8 cellular contexts compared by ENCODE assay signal in the genomic region with DNA sequence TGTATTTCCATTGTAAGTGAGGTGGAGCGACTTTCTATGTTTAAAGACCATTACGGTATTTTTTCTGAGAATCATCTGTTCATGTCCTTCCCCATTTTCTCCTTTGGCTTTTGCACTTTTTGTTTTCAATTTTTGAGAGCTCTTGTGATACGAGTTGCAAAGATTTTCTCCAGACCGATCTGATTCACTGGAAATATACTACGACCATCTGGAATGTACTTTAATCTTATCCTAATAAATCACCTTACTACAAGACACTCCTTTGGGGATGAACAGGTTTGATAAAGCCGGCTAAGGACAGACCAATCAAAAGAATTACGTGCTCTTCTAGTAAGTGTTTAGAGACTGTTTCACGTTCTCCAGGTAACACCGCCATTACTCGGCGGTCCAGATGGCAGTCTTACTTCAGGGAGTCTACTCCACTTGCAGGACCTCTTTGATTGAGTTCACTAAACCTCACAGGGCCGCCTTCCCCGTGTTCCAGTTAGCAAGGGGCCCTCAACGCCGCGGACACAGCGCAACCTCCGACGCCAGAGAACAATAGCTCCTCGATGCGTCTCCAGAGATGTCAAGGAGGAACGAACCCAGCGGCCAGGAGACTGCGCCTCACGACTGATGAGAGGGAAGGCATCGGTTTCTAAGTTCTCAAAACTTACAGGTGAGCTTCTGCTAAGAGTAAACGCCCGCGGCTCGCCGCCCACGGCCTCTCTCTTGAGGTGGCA. TPM values are rescaled to one million over a fixed set of nuclear protein-coding genes. Genes with fewer than 3 reads are reported as not detected.
DNase-seq lines count a peak whose midpoint lies in the region; ATAC-seq, FAIRE-seq and TF ChIP-seq lines count a peak whose summit lies in the region.

No MANE protein-coding gene starts in this region.

- H3K9ac ChIP-seq in astrocyte (ENCODE audit: low read length) = peak overlapping the region; percentile 98

- H3K4me1 ChIP-seq in astrocyte (ENCODE audit: insufficient read depth, low read length) (peaks cover 13% of the 10 kb centered on the region), suprapubic skin (peaks cover 46% of the 10 kb centered on the region)

- H3K79me2 ChIP-seq in astrocyte (ENCODE audit: insufficient read depth, low read length) = peaks cover 91% of the 10 kb centered on the region

- intact Hi-C loops in CD14-positive monocyte (cut with micrococcal nuclease) = loop anchor here (2.0 to 10.0 kb wide), 3 partner anchors 34 to 258 kb away; partner anchors contain the start of genes ACAT2 (in 2 of the 2) and SOD2 (in 1 of the 2)

- H3K36me3 ChIP-seq in astrocyte (ENCODE audit: insufficient read depth, low read length) (no peaks in the 10 kb centered on the region), suprapubic skin (no peaks in the 10 kb centered on the region)

- no peak for TF ChIP-seq POLR2A in suprapubic skin (IDR thresholded peaks at IDR 0.05)

- H3K36me3 Mint-ChIP-seq in CD14-positive monocyte (peaks cover 10 to 28% of the 10 kb centered on the region in 2 donors), astrocyte (ENCODE audit: low read depth, unreplicated experiment) (peaks cover 2% of the 10 kb centered on the region)

- TF ChIP-seq EP300 in suprapubic skin (IDR thresholded peaks at IDR 0.05) = no peak

- no peak for DNase-seq in CD14-positive monocyte (ENCODE audit: low spot score)
- peak; percentile 18 for DNase-seq in LNCaP clone FGC (ENCODE audit: low read depth)
- DNase-seq in astrocyte (ENCODE audit: low read depth) = no peak
- no peak for DNase-seq in suprapubic skin (ENCODE audit: low spot score in 2 of 2)
- no peak for DNase-seq in NCI-H2081 treated with DMSO at 0.1 percent for 48 hours (lab: John Stamatoyannopoulos, UW)
- DNase-seq in UCSD-AML1 (lab: John Stamatoyannopoulos, UW; ENCODE audit: unreplicated experiment) = no peak

- H3K4me3 ChIP-seq in LNCaP clone FGC (ENCODE audit: low read depth, low read length) (peak overlapping the region; percentile 72), astrocyte (ENCODE audit: insufficient read depth, low read depth, low read length) (peak overlapping the region; percentile 86), suprapubic skin (peak overlapping the region; percentile 93)

- peak overlapping the region; percentile 98 for H3K4me2 ChIP-seq in astrocyte (ENCODE audit: low read length)

- H3K27me3 Mint-ChIP-seq in CD14-positive monocyte (ENCODE audit: low read depth in 3 of 3) (no peaks in the 10 kb centered on the region), astrocyte (ENCODE audit: low read depth, unreplicated experiment) (no peaks in the 10 kb centered on the region)

- H3K27ac ChIP-seq in astrocyte (ENCODE audit: low read depth, low read length) (peak overlapping the region; percentile 99), layer of hippocampus (ENCODE audit: low read depth, low read length) (peak overlapping the region; percentile 100), suprapubic skin (peak overlapping the region; percentile 100)

- no peaks in the 10 kb centered on the region for H3K27me3 ChIP-seq in astrocyte (ENCODE audit: insufficient read depth, low read length)
- no peaks in the 10 kb centered on the region for H3K27me3 ChIP-seq in layer of hippocampus (ENCODE audit: control insufficient read depth, insufficient read depth, low read length)
- H3K27me3 ChIP-seq in suprapubic skin = no peaks in the 10 kb centered on the region

- peaks cover 49% of the 10 kb centered on the region for H4K20me1 ChIP-seq in astrocyte (ENCODE audit: insufficient read depth, low read length)

- no peaks in the 10 kb centered on the region for H3K9me3 ChIP-seq in astrocyte (ENCODE audit: insufficient read depth, low read depth, low read length)
- H3K9me3 ChIP-seq in suprapubic skin = no peaks in the 10 kb centered on the region

- no peak for TF ChIP-seq CTCF in CD14-positive monocyte (IDR thresholded peaks at IDR 0.05)
- TF ChIP-seq CTCF in LNCaP clone FGC (IDR thresholded peaks at IDR 0.05; ENCODE audit: control insufficient read depth, extremely low read depth, insufficient read depth) = no peak
- TF ChIP-seq CTCF in astrocyte (IDR thresholded peaks at IDR 0.05; ENCODE audit: insufficient read depth, low read depth, low read length) = no peak
- no peak for TF ChIP-seq CTCF in suprapubic skin (IDR thresholded peaks at IDR 0.05)

- 5% methylated on average over 25 of the region's 32 CpGs for WGBS in suprapubic skin

- H2AFZ ChIP-seq in astrocyte (ENCODE audit: low read depth, low read length) = peak overlapping the region; percentile 95

- ATAC-seq in GM19455 (IDR thresholded peaks at IDR 0.05; ENCODE audit: unreplicated experiment) = peak; percentile 25

- peaks cover 40% of the 10 kb centered on the region for H3K4me1 Mint-ChIP-seq in CD14-positive monocyte
- peaks cover 11% of the 10 kb centered on the region for H3K4me1 Mint-ChIP-seq in astrocyte (ENCODE audit: low read depth, unreplicated experiment)

- H3K9me3 Mint-ChIP-seq in CD14-positive monocyte (peaks cover 0 to 2% (median 0%) of the 10 kb centered on the region in 7 donors), astrocyte (ENCODE audit: unreplicated experiment) (peaks cover 2% of the 10 kb centered on the region)

- no peak for FAIRE-seq in astrocyte (lab: Jason Lieb, UNC)

- H3K4me3 Mint-ChIP-seq in CD14-positive monocyte (peak overlapping the region; percentile 89 to 92), astrocyte (ENCODE audit: unreplicated experiment) (peak overlapping the region; percentile 95)

- peak overlapping the region; percentile 95 to 98 (median 97) for H3K27ac Mint-ChIP-seq in CD14-positive monocyte
- peak overlapping the region; percentile 96 for H3K27ac Mint-ChIP-seq in astrocyte (ENCODE audit: unreplicated experiment)

RNA-seq across cellular contexts. Expression of gene WTAP, which starts 0.9 kb away (rescaled TPM):
- 10 to 100 TPM; 94.7 to 95.9 TPM for polyA plus RNA-seq in CD14-positive monocyte
- 84.7 and 93.8 TPM in 2 replicates for total RNA-seq in astrocyte
- 100 to 1,000 TPM in 1 of 4 donors, 10 to 100 TPM in 3; 68.7 to 103 (median 85.3) TPM for total RNA-seq in suprapubic skin

RNA-seq across cellular contexts. Expression of gene SOD2, which starts 33.3 kb away (rescaled TPM):
- polyA plus RNA-seq in CD14-positive monocyte = 100 to 1,000 TPM; 447 to 569 TPM
- total RNA-seq in astrocyte (55.9 and 64.0 TPM in 2 replicates), suprapubic skin (100 to 1,000 TPM; 159 to 173 (median 167) TPM)

RNA-seq across cellular contexts. Expression of gene ACAT2, which starts 35.5 kb away (rescaled TPM):
- polyA plus RNA-seq in CD14-positive monocyte = 10 to 100 TPM; 19.5 to 24.4 TPM
- total RNA-seq in astrocyte = 59.1 and 96.7 TPM in 2 replicates
- 10 to 100 TPM in 3 of 4 donors, 1 to 10 TPM in 1; 7.2 to 23.1 (median 15.6) TPM for total RNA-seq in suprapubic skin
